Comparison of ENCODE assay signal across 1 cellular context in the genomic region with DNA sequence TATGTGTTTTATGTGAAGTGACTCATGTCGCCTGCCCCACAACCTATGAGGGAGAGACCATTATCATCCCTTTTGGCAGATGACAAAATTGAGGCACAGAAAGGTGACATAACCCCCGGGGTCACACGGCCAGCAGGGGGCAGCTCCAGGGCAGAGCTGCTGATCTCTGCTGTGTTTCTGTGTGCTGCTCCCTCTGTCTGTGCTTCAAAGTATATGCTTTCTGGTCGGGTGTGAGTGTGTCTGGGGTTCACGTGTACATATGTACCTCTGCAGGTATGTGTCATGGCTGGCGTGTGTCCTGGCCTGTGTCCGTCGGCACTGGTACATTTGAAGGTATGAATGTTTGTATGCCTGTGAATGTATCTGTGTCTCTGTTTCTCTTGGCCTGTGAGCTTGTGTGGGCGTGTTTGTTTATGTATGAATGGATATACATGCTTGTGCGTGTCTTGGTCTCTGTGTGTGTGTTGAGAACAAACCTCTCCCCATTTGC.
A peak's percentile ranks its signal among the peaks of the same experiment; 100 is the strongest.
TF ChIP-seq lines count a peak whose summit lies in the region.

No MANE protein-coding gene starts in this region.

TF ChIP-seq in A549, 52 proteins besides CTCF, POLR2A, EP300 and RAD21:
- peak; percentile 82; the same call in 1 of the 2 replicates for TF ChIP-seq CHD4 (IDR thresholded peaks at IDR 0.05; ENCODE audit: borderline replicate concordance)
- TF ChIP-seq NR3C1 (IDR thresholded peaks at IDR 0.05) = no peak
- no peak for TF ChIP-seq MAFK (IDR thresholded peaks at IDR 0.05; ENCODE audit: partially characterized antibody)
- TF ChIP-seq, protein P1, sequence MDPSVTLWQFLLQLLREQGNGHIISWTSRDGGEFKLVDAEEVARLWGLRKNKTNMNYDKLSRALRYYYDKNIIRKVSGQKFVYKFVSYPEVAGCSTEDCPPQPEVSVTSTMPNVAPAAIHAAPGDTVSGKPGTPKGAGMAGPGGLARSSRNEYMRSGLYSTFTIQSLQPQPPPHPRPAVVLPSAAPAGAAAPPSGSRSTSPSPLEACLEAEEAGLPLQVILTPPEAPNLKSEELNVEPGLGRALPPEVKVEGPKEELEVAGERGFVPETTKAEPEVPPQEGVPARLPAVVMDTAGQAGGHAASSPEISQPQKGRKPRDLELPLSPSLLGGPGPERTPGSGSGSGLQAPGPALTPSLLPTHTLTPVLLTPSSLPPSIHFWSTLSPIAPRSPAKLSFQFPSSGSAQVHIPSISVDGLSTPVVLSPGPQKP (IDR thresholded peaks at IDR 0.05; ENCODE audit: low read depth, low read length) = no peak
- peak; percentile 82 for TF ChIP-seq SMC3 (IDR thresholded peaks at IDR 0.05)
- TF ChIP-seq BHLHE40 (IDR thresholded peaks at IDR 0.05; ENCODE audit: low read depth, low read length) = peak; percentile 26; the same call in 1 of the 2 replicates
- peak; percentile 99 for TF ChIP-seq ESRRA (IDR thresholded peaks at IDR 0.05; ENCODE audit: borderline replicate concordance, low read length)
- peak in 1 of 2 experiments; percentile 50; a peak in 1 of 4 replicates for TF ChIP-seq CEBPB (IDR thresholded peaks at IDR 0.05)
- TF ChIP-seq HOXA7 (CRISPR knock-in tag; IDR thresholded peaks at IDR 0.05) = no peak
- TF ChIP-seq KDM1A (IDR thresholded peaks at IDR 0.05; ENCODE audit: low read depth) = peak; percentile 63; the same call in 1 of the 2 replicates
- TF ChIP-seq POLR2AphosphoS2 (conservative IDR thresholded peaks at IDR 0.05; ENCODE audit: low read length) = no peak
- TF ChIP-seq MAX (IDR thresholded peaks at IDR 0.05) = peak; percentile 65; the same call in 1 of the 2 replicates
- TF ChIP-seq FOSL2 (IDR thresholded peaks at IDR 0.05) = no peak
- peak; percentile 44; the same call in 1 of the 2 replicates for TF ChIP-seq FOSL2 (CRISPR knock-in tag; IDR thresholded peaks at IDR 0.05)
- TF ChIP-seq, protein P2, sequence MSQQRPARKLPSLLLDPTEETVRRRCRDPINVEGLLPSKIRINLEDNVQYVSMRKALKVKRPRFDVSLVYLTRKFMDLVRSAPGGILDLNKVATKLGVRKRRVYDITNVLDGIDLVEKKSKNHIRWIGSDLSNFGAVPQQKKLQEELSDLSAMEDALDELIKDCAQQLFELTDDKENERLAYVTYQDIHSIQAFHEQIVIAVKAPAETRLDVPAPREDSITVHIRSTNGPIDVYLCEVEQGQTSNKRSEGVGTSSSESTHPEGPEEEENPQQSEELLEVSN (IDR thresholded peaks at IDR 0.05; ENCODE audit: borderline replicate concordance, low read depth) = no peak
- TF ChIP-seq HDAC2 (IDR thresholded peaks at IDR 0.05) = peak; percentile 52; the same call in 1 of the 2 replicates
- no peak for TF ChIP-seq CBX2 (IDR thresholded peaks at IDR 0.05; ENCODE audit: borderline replicate concordance, low read depth)
